In the genomic region with DNA sequence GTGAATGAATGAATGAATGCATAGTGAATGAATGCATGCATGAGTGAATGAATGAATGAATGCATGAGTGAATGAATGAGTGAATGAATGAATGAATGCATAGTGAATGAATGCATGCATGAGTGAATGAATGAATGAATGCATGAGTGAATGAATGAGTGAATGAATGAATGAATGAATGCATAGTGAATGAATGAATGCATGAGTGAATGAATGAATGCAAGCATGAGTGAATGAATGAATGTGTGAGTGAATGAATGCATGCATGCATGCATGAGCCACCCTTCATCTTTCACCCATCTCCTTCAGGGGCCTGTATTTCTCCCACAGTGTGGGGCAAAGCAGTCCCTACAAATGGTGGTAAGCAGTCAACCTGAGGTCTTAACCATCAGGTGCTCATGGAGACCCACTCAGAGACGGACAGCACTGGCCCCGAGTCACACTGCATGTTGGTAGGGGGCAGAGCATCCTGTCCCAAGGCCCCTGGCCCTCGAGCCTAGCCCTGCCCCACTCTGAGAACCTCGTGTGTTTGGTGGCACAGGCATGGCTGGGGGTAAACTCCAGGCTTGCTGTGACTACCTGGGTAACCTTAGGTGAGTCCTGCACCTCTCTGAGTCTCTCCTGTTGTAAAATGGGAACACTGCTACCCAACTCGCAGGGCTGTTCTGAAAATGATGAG, we compare ENCODE assay signal across 2 cellular contexts.
A peak's percentile ranks its signal among the peaks of the same experiment; 100 is the strongest.
TF ChIP-seq lines count a peak whose summit lies in the region.

No MANE protein-coding gene starts in this region.

TF ChIP-seq in HCT116, 20 proteins besides CTCF, POLR2A, EP300 and RAD21:
- TF ChIP-seq ELF1 (IDR thresholded peaks at IDR 0.05; ENCODE audit: borderline replicate concordance, low read depth) (no peak), CBX3 (IDR thresholded peaks at IDR 0.05; ENCODE audit: low read depth) (no peak), EZH2 (IDR thresholded peaks at IDR 0.05) (no peak), ZNF274 (IDR thresholded peaks at IDR 0.05; ENCODE audit: low read depth, low read length) (no peak), SP1 (IDR thresholded peaks at IDR 0.05; ENCODE audit: low read depth) (no peak), TCF7L2 (IDR thresholded peaks at IDR 0.05; ENCODE audit: borderline replicate concordance, extremely low read depth, insufficient read depth, insufficient read length) (no peak), YY1 (IDR thresholded peaks at IDR 0.05; ENCODE audit: extremely low read depth, insufficient replicate concordance, low read depth, low read length) (no peak), SRF (IDR thresholded peaks at IDR 0.05; ENCODE audit: low read depth) (no peak), EGR1 (IDR thresholded peaks at IDR 0.05; ENCODE audit: low read depth) (no peak), SIN3A (IDR thresholded peaks at IDR 0.05; ENCODE audit: low read depth) (no peak), ZFX (IDR thresholded peaks at IDR 0.05) (no peak), CEBPB (IDR thresholded peaks at IDR 0.05; ENCODE audit: low read depth) (no peak), EZH2phosphoT487 (IDR thresholded peaks at IDR 0.05; ENCODE audit: borderline replicate concordance) (no peak), JUND (IDR thresholded peaks at IDR 0.05) (no peak), FOSL1 (IDR thresholded peaks at IDR 0.05; ENCODE audit: low read depth) (no peak)
- TF ChIP-seq, protein P1, sequence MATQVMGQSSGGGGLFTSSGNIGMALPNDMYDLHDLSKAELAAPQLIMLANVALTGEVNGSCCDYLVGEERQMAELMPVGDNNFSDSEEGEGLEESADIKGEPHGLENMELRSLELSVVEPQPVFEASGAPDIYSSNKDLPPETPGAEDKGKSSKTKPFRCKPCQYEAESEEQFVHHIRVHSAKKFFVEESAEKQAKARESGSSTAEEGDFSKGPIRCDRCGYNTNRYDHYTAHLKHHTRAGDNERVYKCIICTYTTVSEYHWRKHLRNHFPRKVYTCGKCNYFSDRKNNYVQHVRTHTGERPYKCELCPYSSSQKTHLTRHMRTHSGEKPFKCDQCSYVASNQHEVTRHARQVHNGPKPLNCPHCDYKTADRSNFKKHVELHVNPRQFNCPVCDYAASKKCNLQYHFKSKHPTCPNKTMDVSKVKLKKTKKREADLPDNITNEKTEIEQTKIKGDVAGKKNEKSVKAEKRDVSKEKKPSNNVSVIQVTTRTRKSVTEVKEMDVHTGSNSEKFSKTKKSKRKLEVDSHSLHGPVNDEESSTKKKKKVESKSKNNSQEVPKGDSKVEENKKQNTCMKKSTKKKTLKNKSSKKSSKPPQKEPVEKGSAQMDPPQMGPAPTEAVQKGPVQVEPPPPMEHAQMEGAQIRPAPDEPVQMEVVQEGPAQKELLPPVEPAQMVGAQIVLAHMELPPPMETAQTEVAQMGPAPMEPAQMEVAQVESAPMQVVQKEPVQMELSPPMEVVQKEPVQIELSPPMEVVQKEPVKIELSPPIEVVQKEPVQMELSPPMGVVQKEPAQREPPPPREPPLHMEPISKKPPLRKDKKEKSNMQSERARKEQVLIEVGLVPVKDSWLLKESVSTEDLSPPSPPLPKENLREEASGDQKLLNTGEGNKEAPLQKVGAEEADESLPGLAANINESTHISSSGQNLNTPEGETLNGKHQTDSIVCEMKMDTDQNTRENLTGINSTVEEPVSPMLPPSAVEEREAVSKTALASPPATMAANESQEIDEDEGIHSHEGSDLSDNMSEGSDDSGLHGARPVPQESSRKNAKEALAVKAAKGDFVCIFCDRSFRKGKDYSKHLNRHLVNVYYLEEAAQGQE (IDR thresholded peaks at IDR 0.05; ENCODE audit: low read depth) = no peak
- TF ChIP-seq, protein P2, sequence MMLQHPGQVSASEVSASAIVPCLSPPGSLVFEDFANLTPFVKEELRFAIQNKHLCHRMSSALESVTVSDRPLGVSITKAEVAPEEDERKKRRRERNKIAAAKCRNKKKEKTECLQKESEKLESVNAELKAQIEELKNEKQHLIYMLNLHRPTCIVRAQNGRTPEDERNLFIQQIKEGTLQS (IDR thresholded peaks at IDR 0.05) = no peak
- TF ChIP-seq, protein P3, sequence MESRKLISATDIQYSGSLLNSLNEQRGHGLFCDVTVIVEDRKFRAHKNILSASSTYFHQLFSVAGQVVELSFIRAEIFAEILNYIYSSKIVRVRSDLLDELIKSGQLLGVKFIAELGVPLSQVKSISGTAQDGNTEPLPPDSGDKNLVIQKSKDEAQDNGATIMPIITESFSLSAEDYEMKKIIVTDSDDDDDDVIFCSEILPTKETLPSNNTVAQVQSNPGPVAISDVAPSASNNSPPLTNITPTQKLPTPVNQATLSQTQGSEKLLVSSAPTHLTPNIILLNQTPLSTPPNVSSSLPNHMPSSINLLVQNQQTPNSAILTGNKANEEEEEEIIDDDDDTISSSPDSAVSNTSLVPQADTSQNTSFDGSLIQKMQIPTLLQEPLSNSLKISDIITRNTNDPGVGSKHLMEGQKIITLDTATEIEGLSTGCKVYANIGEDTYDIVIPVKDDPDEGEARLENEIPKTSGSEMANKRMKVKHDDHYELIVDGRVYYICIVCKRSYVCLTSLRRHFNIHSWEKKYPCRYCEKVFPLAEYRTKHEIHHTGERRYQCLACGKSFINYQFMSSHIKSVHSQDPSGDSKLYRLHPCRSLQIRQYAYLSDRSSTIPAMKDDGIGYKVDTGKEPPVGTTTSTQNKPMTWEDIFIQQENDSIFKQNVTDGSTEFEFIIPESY (IDR thresholded peaks at IDR 0.05; ENCODE audit: extremely low read depth, insufficient replicate concordance, low read length) = no peak
- TF ChIP-seq, protein P4, sequence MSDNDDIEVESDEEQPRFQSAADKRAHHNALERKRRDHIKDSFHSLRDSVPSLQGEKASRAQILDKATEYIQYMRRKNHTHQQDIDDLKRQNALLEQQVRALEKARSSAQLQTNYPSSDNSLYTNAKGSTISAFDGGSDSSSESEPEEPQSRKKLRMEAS (IDR thresholded peaks at IDR 0.05) = no peak

TF ChIP-seq in H1, 55 proteins besides CTCF, POLR2A, EP300 and RAD21:
- TF ChIP-seq NANOG (IDR thresholded peaks at IDR 0.05; ENCODE audit: insufficient read depth, low read depth, low read length, poor library complexity, severe bottlenecking) (no peak), BRCA1 (IDR thresholded peaks at IDR 0.05; ENCODE audit: low read depth, low read length) (peak; percentile 44; the same call in 1 of the 2 replicates), HDAC2 (IDR thresholded peaks at IDR 0.05; ENCODE audit: borderline replicate concordance in 1 of 2, low read depth in 2 of 2, low read length in 2 of 2) (no peak), CTBP2 (IDR thresholded peaks at IDR 0.05; ENCODE audit: borderline replicate concordance, insufficient read depth, insufficient read length, low read length) (no peak)
